In the genomic region with DNA sequence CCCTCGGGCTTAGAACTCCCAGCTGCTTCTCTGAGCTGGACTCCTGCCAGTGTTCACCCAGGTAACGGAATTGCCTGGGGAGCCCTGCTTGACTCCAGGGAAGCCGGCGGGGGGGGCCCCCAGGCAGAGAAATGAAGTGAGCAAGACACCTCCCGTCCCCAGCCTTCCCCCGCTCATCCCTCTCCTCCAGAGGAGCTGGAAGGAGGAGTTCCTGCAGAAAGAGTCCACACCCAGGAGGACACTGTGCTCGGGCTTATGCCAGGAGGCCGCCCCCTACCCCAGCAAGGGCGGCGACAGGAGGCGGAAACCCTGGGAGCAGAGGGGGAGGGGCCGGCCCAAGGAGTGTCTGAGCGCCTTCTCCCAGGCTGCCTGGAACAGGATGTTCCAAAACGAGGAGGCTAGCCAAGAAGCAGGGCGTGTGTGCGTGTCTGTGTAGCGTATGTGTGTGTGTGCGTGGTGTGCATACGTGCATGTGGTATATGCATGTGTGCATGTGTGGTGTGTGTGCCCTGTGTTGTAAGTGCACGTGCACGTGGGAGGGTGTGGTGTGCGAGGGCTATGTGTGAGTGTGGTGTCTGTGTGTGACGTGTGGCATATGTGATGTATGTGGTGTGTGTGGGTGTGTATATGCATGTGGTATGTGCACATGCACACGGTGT, we compare ENCODE assay signal across 9 cellular contexts.
A peak's percentile ranks its signal among the peaks of the same experiment; 100 is the strongest.
DNase-seq lines count a peak whose midpoint lies in the region; ATAC-seq and TF ChIP-seq lines count a peak whose summit lies in the region.
"Had no signal": no experiment of that assay in that cellular context is flagged by ENCODE, and none has a peak within 500 bp of the region (broad histone marks: within the 10 kb centered on the region; RNA-seq: fewer than 3 reads in every experiment).

No MANE protein-coding gene starts in this region.

- intact Hi-C loops in psoas muscle (cut with DNase I), result no loop called here

- H3K36me3 Mint-ChIP-seq in immature natural killer cell, result no peaks in the 10 kb centered on the region

- H3K4me1 ChIP-seq in psoas muscle, result peaks cover 8% of the 10 kb centered on the region

- no peak overlapping the region for H3K4me3 ChIP-seq in psoas muscle

- no peak overlapping the region for H3K27ac Mint-ChIP-seq in immature natural killer cell

- no peak for TF ChIP-seq CTCF in psoas muscle (IDR thresholded peaks at IDR 0.05)

- peak; percentile 64 for DNase-seq in GM03348 (ENCODE audit: low spot score)
- peak; percentile 45 for DNase-seq in foreskin melanocyte
- peak; percentile 87 to 88 for DNase-seq in psoas muscle
- no peak for DNase-seq in stimulated activated naive CD4-positive, alpha-beta T cell treated with Interleukin-2 at 50 U/mL for 16 hours (lab: John Stamatoyannopoulos, UW)
- DNase-seq in immature natural killer cell, result no peak
- DNase-seq in effector CD4-positive, alpha-beta T cell, result no peak

- H3K27me3 ChIP-seq in psoas muscle (ENCODE audit: insufficient read depth in 3 of 3, low read length in 2 of 3), result peaks cover 0 to 4% (median 3%) of the 10 kb centered on the region in 3 donors

- H3K4me3 Mint-ChIP-seq in immature natural killer cell, result no peak overlapping the region

- no peaks in the 10 kb centered on the region for H3K36me3 ChIP-seq in psoas muscle (ENCODE audit: insufficient read depth in 1 of 2, low read depth in 1 of 2)

- no peaks in the 10 kb centered on the region for H3K9me3 Mint-ChIP-seq in immature natural killer cell

- no peaks in the 10 kb centered on the region for H3K9me3 ChIP-seq in psoas muscle

- peak in 3 of 4 donors; percentile 30 to 49 (median 31) for ATAC-seq in psoas muscle
- no peak for ATAC-seq in HG02759 (IDR thresholded peaks at IDR 0.05; ENCODE audit: unreplicated experiment)

- H3K27me3 Mint-ChIP-seq in immature natural killer cell (ENCODE audit: low read depth in 3 of 3), result peaks cover 0 to 3% (median 0%) of the 10 kb centered on the region in 3 donors

- WGBS in psoas muscle, 3 donors, result 22 to 32% (median 24%) methylated on average over 23 to 24 of the region's 24 CpGs

- H3K27ac ChIP-seq in psoas muscle, result no peak overlapping the region
- H3K27ac ChIP-seq: HL-60 had no signal

- peaks cover 0 to 4% of the 10 kb centered on the region in 2 donors for H3K4me1 Mint-ChIP-seq in immature natural killer cell

TF ChIP-seq in PFSK-1, 5 proteins besides CTCF, POLR2A, EP300 and RAD21:
- TF ChIP-seq FOXP2 (optimal IDR thresholded peaks at IDR 0.05; ENCODE audit: borderline replicate concordance, extremely low read depth, extremely low read length, insufficient read depth) (peak; percentile 44), SIN3A (IDR thresholded peaks at IDR 0.05; ENCODE audit: borderline replicate concordance, insufficient read depth, low read length) (no peak)

Comparison
In these comparisons a context has a peak if more than half of its experiments do, and no peak if none do; other contexts are left out.
1. DNase-seq: peak in GM03348 (single experiment), foreskin melanocyte (single experiment) and psoas muscle (2 of 2); none in stimulated activated naive CD4-positive, alpha-beta T cell treated with Interleukin-2 at 50 U/mL for 16 hours (single experiment), immature natural killer cell (0 of 3) and effector CD4-positive, alpha-beta T cell (single experiment).